Comparison of ENCODE assay signal across 1 cellular context in the genomic region with DNA sequence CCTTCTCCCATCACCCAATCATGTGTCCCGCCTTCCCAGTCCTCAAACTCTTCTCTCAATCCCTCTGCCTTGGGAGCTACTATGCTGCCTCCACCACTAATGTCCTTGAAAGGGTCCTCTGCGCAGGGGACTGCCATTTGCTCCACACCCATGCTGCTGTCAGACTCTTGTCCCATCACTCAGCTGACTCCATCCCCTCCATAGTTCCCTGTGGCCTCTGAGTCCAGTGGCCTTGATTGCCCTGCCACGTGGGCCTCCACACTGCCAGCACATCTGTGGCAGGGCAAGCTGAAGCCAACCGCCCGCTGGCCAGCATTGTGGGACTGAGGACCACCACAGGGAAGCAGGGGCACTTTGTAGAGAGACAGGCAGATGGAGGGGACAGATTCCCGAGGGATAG.
TF ChIP-seq lines count a peak whose summit lies in the region.

No MANE protein-coding gene starts in this region.

TF ChIP-seq in GM23338, 12 proteins besides CTCF, POLR2A, EP300 and RAD21:
- TF ChIP-seq, protein P1, sequence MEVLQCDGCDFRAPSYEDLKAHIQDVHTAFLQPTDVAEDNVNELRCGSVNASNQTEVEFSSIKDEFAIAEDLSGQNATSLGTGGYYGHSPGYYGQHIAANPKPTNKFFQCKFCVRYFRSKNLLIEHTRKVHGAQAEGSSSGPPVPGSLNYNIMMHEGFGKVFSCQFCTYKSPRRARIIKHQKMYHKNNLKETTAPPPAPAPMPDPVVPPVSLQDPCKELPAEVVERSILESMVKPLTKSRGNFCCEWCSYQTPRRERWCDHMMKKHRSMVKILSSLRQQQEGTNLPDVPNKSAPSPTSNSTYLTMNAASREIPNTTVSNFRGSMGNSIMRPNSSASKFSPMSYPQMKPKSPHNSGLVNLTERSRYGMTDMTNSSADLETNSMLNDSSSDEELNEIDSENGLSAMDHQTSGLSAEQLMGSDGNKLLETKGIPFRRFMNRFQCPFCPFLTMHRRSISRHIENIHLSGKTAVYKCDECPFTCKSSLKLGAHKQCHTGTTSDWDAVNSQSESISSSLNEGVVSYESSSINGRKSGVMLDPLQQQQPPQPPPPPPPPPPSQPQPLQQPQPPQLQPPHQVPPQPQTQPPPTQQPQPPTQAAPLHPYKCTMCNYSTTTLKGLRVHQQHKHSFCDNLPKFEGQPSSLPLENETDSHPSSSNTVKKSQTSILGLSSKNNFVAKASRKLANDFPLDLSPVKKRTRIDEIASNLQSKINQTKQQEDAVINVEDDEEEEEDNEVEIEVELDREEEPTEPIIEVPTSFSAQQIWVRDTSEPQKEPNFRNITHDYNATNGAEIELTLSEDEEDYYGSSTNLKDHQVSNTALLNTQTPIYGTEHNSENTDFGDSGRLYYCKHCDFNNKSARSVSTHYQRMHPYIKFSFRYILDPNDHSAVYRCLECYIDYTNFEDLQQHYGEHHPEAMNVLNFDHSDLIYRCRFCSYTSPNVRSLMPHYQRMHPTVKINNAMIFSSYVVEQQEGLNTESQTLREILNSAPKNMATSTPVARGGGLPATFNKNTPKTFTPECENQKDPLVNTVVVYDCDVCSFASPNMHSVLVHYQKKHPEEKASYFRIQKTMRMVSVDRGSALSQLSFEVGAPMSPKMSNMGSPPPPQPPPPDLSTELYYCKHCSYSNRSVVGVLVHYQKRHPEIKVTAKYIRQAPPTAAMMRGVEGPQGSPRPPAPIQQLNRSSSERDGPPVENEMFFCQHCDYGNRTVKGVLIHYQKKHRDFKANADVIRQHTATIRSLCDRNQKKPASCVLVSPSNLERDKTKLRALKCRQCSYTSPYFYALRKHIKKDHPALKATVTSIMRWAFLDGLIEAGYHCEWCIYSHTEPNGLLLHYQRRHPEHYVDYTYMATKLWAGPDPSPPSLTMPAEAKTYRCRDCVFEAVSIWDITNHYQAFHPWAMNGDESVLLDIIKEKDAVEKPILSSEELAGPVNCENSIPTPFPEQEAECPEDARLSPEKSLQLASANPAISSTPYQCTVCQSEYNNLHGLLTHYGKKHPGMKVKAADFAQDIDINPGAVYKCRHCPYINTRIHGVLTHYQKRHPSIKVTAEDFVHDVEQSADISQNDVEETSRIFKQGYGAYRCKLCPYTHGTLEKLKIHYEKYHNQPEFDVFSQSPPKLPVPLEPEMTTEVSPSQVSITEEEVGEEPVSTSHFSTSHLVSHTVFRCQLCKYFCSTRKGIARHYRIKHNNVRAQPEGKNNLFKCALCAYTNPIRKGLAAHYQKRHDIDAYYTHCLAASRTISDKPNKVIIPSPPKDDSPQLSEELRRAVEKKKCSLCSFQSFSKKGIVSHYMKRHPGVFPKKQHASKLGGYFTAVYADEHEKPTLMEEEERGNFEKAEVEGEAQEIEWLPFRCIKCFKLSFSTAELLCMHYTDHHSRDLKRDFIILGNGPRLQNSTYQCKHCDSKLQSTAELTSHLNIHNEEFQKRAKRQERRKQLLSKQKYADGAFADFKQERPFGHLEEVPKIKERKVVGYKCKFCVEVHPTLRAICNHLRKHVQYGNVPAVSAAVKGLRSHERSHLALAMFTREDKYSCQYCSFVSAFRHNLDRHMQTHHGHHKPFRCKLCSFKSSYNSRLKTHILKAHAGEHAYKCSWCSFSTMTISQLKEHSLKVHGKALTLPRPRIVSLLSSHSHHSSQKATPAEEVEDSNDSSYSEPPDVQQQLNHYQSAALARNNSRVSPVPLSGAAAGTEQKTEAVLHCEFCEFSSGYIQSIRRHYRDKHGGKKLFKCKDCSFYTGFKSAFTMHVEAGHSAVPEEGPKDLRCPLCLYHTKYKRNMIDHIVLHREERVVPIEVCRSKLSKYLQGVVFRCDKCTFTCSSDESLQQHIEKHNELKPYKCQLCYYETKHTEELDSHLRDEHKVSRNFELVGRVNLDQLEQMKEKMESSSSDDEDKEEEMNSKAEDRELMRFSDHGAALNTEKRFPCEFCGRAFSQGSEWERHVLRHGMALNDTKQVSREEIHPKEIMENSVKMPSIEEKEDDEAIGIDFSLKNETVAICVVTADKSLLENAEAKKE (CRISPR knock-in tag; IDR thresholded peaks at IDR 0.05): no peak
- TF ChIP-seq STAT1 (IDR thresholded peaks at IDR 0.05; ENCODE audit: unreplicated experiment) (no peak), JUNB (IDR thresholded peaks at IDR 0.05; ENCODE audit: unreplicated experiment) (no peak), POLR2AphosphoS5 (IDR thresholded peaks at IDR 0.05; ENCODE audit: low read depth) (no peak), ZNF114 (CRISPR knock-in tag; IDR thresholded peaks at IDR 0.05) (no peak), CREB1 (CRISPR knock-in tag; IDR thresholded peaks at IDR 0.05; ENCODE audit: low read depth) (no peak), EZH2 (IDR thresholded peaks at IDR 0.05; ENCODE audit: low read depth, unreplicated experiment) (no peak), ZNF331 (CRISPR knock-in tag; IDR thresholded peaks at IDR 0.05; ENCODE audit: low read depth) (no peak), NANOG (IDR thresholded peaks at IDR 0.05; ENCODE audit: borderline replicate concordance) (no peak)
- TF ChIP-seq, protein P2, sequence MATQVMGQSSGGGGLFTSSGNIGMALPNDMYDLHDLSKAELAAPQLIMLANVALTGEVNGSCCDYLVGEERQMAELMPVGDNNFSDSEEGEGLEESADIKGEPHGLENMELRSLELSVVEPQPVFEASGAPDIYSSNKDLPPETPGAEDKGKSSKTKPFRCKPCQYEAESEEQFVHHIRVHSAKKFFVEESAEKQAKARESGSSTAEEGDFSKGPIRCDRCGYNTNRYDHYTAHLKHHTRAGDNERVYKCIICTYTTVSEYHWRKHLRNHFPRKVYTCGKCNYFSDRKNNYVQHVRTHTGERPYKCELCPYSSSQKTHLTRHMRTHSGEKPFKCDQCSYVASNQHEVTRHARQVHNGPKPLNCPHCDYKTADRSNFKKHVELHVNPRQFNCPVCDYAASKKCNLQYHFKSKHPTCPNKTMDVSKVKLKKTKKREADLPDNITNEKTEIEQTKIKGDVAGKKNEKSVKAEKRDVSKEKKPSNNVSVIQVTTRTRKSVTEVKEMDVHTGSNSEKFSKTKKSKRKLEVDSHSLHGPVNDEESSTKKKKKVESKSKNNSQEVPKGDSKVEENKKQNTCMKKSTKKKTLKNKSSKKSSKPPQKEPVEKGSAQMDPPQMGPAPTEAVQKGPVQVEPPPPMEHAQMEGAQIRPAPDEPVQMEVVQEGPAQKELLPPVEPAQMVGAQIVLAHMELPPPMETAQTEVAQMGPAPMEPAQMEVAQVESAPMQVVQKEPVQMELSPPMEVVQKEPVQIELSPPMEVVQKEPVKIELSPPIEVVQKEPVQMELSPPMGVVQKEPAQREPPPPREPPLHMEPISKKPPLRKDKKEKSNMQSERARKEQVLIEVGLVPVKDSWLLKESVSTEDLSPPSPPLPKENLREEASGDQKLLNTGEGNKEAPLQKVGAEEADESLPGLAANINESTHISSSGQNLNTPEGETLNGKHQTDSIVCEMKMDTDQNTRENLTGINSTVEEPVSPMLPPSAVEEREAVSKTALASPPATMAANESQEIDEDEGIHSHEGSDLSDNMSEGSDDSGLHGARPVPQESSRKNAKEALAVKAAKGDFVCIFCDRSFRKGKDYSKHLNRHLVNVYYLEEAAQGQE (IDR thresholded peaks at IDR 0.05; ENCODE audit: unreplicated experiment): no peak
- TF ChIP-seq, protein P3, sequence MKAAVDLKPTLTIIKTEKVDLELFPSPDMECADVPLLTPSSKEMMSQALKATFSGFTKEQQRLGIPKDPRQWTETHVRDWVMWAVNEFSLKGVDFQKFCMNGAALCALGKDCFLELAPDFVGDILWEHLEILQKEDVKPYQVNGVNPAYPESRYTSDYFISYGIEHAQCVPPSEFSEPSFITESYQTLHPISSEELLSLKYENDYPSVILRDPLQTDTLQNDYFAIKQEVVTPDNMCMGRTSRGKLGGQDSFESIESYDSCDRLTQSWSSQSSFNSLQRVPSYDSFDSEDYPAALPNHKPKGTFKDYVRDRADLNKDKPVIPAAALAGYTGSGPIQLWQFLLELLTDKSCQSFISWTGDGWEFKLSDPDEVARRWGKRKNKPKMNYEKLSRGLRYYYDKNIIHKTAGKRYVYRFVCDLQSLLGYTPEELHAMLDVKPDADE (IDR thresholded peaks at IDR 0.05): no peak
